In the genomic region with DNA sequence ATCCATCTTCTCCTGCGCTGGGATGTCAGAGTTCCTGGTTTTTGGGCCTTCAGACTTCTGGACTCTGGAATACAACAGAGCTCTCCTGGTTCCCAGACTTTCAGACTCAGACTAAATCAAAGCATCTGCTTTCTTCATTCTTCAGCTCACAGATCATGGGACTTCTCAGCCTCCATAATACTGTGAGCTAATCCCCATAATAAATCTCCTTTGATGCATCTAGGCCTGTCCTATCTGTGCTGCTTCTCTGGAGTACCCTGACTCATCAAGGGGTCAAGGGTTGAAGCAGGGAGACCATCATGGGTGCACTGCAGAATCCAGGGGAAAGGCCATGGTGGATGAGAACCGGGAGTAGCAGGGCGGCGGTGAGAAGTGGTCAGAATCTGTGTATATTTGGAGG, we compare ENCODE assay signal across 27 cellular contexts.
A peak's percentile ranks its signal among the peaks of the same experiment; 100 is the strongest.
DNase-seq lines count a peak whose midpoint lies in the region; ATAC-seq, FAIRE-seq and TF ChIP-seq lines count a peak whose summit lies in the region.
"Had no signal": no experiment of that assay in that cellular context is flagged by ENCODE, and none has a peak within 500 bp of the region (broad histone marks: within the 10 kb centered on the region; RNA-seq: fewer than 3 reads in every experiment).

No MANE protein-coding gene starts in this region.

- no peak for TF ChIP-seq CTCF in fibroblast of mammary gland (conservative IDR thresholded peaks at IDR 0.05; ENCODE audit: control insufficient read depth, insufficient read depth, low read depth, low read length)

- ATAC-seq in GM18502 (IDR thresholded peaks at IDR 0.05; ENCODE audit: poor library complexity, unreplicated experiment) (no peak), left colon (no peak)
- ATAC-seq: A549; CD8-positive, alpha-beta T cell; HCT116; K562; T-cell had no signal

- DNase-seq in GM04503 (ENCODE audit: low read depth) (peak; percentile 78), NCI-H82 (lab: John Stamatoyannopoulos, UW) (peak; percentile 57), fibroblast of mammary gland (ENCODE audit: low read depth) (peak; percentile 86), skeletal muscle cell (ENCODE audit: low read depth) (peak; percentile 46), GM12891 (ENCODE audit: insufficient read length, low spot score) (no peak), left colon (no peak)
- DNase-seq: CD8-positive, alpha-beta T cell; DMS 273 treated with DMSO at 0.1 percent for 48 hours; DMS79; GF-D8; Kasumi-1; NCI-H1105; NCI-H1436 treated with DMSO at 0.1 percent for 48 hours; NCI-H1930; NCI-H2107; NCI-H446; NCI-H524 treated with DMSO at 0.1 percent for 48 hours; NCI-H774; PC-9; Right ventricle myocardium superior; T-cell had no signal

- H3K4me3 ChIP-seq in fibroblast of mammary gland (ENCODE audit: control insufficient read depth, low read depth, low read length) (no peak overlapping the region), skeletal muscle cell (ENCODE audit: low read depth, low read length) (no peak overlapping the region)
- H3K4me3 ChIP-seq: A549, K562, PC-9, SJSA1 had no signal

- no peak for TF ChIP-seq POLR2A in GM12891 (IDR thresholded peaks at IDR 0.05; ENCODE audit: low read depth, low read length)

- intact Hi-C loops in left colon (cut with DNase I, micrococcal nuclease), result no loop called here

- FAIRE-seq in GM12891 (lab: Jason Lieb, UNC), result no peak
- FAIRE-seq: A549, H1, K562 had no signal

TF ChIP-seq in GM12891, 5 proteins besides CTCF, POLR2A, EP300 and RAD21:
- TF ChIP-seq TAF1 (IDR thresholded peaks at IDR 0.05; ENCODE audit: low read depth, low read length) (no peak), POLR2AphosphoS5 (IDR thresholded peaks at IDR 0.05; ENCODE audit: low read depth, low read length) (no peak), SPI1 (IDR thresholded peaks at IDR 0.05; ENCODE audit: low read depth, low read length) (no peak), PAX5 (IDR thresholded peaks at IDR 0.05; ENCODE audit: insufficient read depth, low read length, severe bottlenecking) (no peak), POU2F2 (IDR thresholded peaks at IDR 0.05; ENCODE audit: low read depth, low read length) (no peak)

Comparison
In these comparisons a context has a peak if more than half of its experiments do, and no peak if none do; other contexts are left out.
1. DNase-seq: peak in GM04503 (single experiment), NCI-H82 (single experiment), fibroblast of mammary gland (single experiment) and skeletal muscle cell (single experiment); none in GM12891 (single experiment) and left colon (0 of 2).